Comparison of ENCODE assay signal across 14 cellular contexts in genomic region chr16:19881028-19881427, GRCh38. TPM values are rescaled to one million over a fixed set of nuclear protein-coding genes. Genes with fewer than 3 reads are reported as not detected.
DNase-seq lines count a peak whose midpoint lies in the region; ATAC-seq, FAIRE-seq and TF ChIP-seq lines count a peak whose summit lies in the region.
"Had no signal": no experiment of that assay in that cellular context is flagged by ENCODE, and none has a peak within 500 bp of the region (broad histone marks: within the 10 kb centered on the region; RNA-seq: fewer than 3 reads in every experiment).

No MANE protein-coding gene starts in this region.

- H3K4me1 ChIP-seq in K562 (replicated peaks in 1 of 2; ENCODE audit: control insufficient read depth in 2 of 2, insufficient read depth in 2 of 2, low read length in 2 of 2): peaks cover 0 to 25% of the 10 kb centered on the region in 2 experiments; a peak in 2 of 5 replicates
- H3K4me1 ChIP-seq: BE2C had no signal

- H3K27ac ChIP-seq in K562 (ENCODE audit: extremely low read depth, low read depth, low read length): no peak overlapping the region
- H3K27ac ChIP-seq in substantia nigra (ENCODE audit: low read depth, low read length, poor library complexity, severe bottlenecking): peak overlapping the region; percentile 99

- in situ Hi-C loops in K562 (cut with MboI): loop anchor here (25.0 kb wide), 1 partner anchor 494 kb away; no protein-coding TSS in a partner anchor

- no peaks in the 10 kb centered on the region for H3K9me3 ChIP-seq in K562 (replicated peaks; ENCODE audit: control insufficient read depth, insufficient read depth, low read depth, low read length)
- H3K9me3 ChIP-seq: BE2C had no signal

- no peak for TF ChIP-seq EP300 in K562 (IDR thresholded peaks at IDR 0.05; ENCODE audit: low read length)

- H3K9me3 Mint-ChIP-seq in nephron (no peaks in the 10 kb centered on the region), CD14-positive monocyte (peaks cover 0 to 27% (median 7%) of the 10 kb centered on the region in 7 donors)
- H3K9me3 Mint-ChIP-seq: CD8-positive, alpha-beta T cell had no signal

- TF ChIP-seq CTCF in K562 (IDR thresholded peaks at IDR 0.05 in 2 of 3, conservative IDR thresholded peaks at IDR 0.05 in 1 of 3; ENCODE audit: insufficient read depth in 2 of 3, low read depth in 1 of 3, low read length in 3 of 3): no peak
- no peak for TF ChIP-seq CTCF in nephron (IDR thresholded peaks at IDR 0.05; ENCODE audit: unreplicated experiment in 3 of 3)
- no peak for TF ChIP-seq CTCF in CD14-positive monocyte (IDR thresholded peaks at IDR 0.05)

- CTCF ChIA-PET in K562 (lab: Yijun Ruan, JAX; ENCODE audit: low intra/inter-chr PET ratio): no interaction called here

- DNase-seq in NCI-H69 (lab: John Stamatoyannopoulos, UW): peak; percentile 25
- DNase-seq in K562 (ENCODE audit: extremely low read depth in 1 of 4, low spot score in 3 of 4): no peak
- no peak for DNase-seq in substantia nigra (lab: John Stamatoyannopoulos, UW)
- DNase-seq in CD14-positive monocyte (ENCODE audit: low spot score): no peak
- DNase-seq: BE2C; CD8-positive, alpha-beta T cell; DMS79 treated with DMSO at 0.1 percent for 48 hours; NCI-H1417; NCI-H2029; NCI-H524 had no signal

- no peak for FAIRE-seq in K562 (lab: Jason Lieb, UNC)

- no peak for TF ChIP-seq RAD21 in K562 (CRISPR knock-in tag; conservative IDR thresholded peaks at IDR 0.05 in 1 of 2, IDR thresholded peaks at IDR 0.05 in 1 of 2)

- no TSS peak for BruUV-seq in K562 (replicated peaks; lab: Mats Ljungman, UMichigan)

- no peak overlapping the region for H3K9ac ChIP-seq in K562 (ENCODE audit: insufficient read depth in 1 of 2, low read depth in 2 of 2, low read length in 2 of 2)

- peaks cover 0 to 32% of the 10 kb centered on the region in 2 experiments; a peak in 3 of 5 replicates for H3K27me3 ChIP-seq in K562 (ENCODE audit: control insufficient read depth in 2 of 2, insufficient read depth in 2 of 2, low read length in 2 of 2)

- no peaks in the 10 kb centered on the region for H3K9me1 ChIP-seq in K562 (ENCODE audit: control insufficient read depth, insufficient read depth, low read length)

- H3K36me3 Mint-ChIP-seq in nephron (ENCODE audit: low read depth): peaks cover 4% of the 10 kb centered on the region
- peaks cover 5% of the 10 kb centered on the region in 2 donors for H3K36me3 Mint-ChIP-seq in CD14-positive monocyte
- H3K36me3 Mint-ChIP-seq: CD8-positive, alpha-beta T cell had no signal

- no peak overlapping the region for H3K4me2 ChIP-seq in K562 (ENCODE audit: insufficient read depth, low read length)

- H2AFZ ChIP-seq in K562 (ENCODE audit: low read depth, low read length): no peak overlapping the region

- intact Hi-C loops in K562 (cut with micrococcal nuclease) (loop anchor here (5.0 to 10.0 kb wide), 2 partner anchors 159 to 496 kb away; no protein-coding TSS in a partner anchor), CD14-positive monocyte (cut with micrococcal nuclease) (loop anchor here in 1 of 2 donors (10.0 kb wide), 1 partner anchor 796 kb away; no protein-coding TSS in a partner anchor)

- POLR2A ChIA-PET in K562 (lab: Yijun Ruan, JAX): no interaction called here

- no peak overlapping the region for H3K4me3 ChIP-seq in K562

- 34% methylated on average over 7 of the region's 7 CpGs for WGBS in K562 (ENCODE audit: insufficient coverage, low coverage, missing lambda C conversion rate)

- H3K27ac Mint-ChIP-seq in nephron: no peak overlapping the region
- no peak overlapping the region for H3K27ac Mint-ChIP-seq in CD14-positive monocyte
- H3K27ac Mint-ChIP-seq: CD8-positive, alpha-beta T cell had no signal

- H3K4me3 Mint-ChIP-seq in nephron: peak overlapping the region; percentile 43 to 95 (median 78)
- no peak overlapping the region for H3K4me3 Mint-ChIP-seq in CD14-positive monocyte
- H3K4me3 Mint-ChIP-seq: CD8-positive, alpha-beta T cell had no signal

- H4K20me1 ChIP-seq in K562 (replicated peaks; ENCODE audit: control insufficient read depth, insufficient read depth, low read length): peaks cover 13% of the 10 kb centered on the region

- TF ChIP-seq POLR2A in K562 (conservative IDR thresholded peaks at IDR 0.05): no peak

- H3K79me2 ChIP-seq in K562 (ENCODE audit: control insufficient read depth, insufficient read depth, low read length): no peaks in the 10 kb centered on the region

- H3K4me1 Mint-ChIP-seq in nephron (peaks cover 38% of the 10 kb centered on the region), CD14-positive monocyte (peaks cover 17% of the 10 kb centered on the region)

- no peak for ATAC-seq in K562
- ATAC-seq in HG03565 (IDR thresholded peaks at IDR 0.05; ENCODE audit: unreplicated experiment): no peak
- ATAC-seq in HG03520 (IDR thresholded peaks at IDR 0.05; ENCODE audit: unreplicated experiment): no peak
- ATAC-seq: CD8-positive, alpha-beta T cell; HCT116 had no signal

- H3K36me3 ChIP-seq in K562 (ENCODE audit: control insufficient read depth, insufficient read depth, low read length): no peaks in the 10 kb centered on the region
- H3K36me3 ChIP-seq: BE2C had no signal

- H3K27me3 Mint-ChIP-seq in nephron (ENCODE audit: low read depth) (peaks cover 4% of the 10 kb centered on the region), CD14-positive monocyte (ENCODE audit: low read depth in 3 of 3) (peaks cover 49 to 55% (median 52%) of the 10 kb centered on the region in 3 donors)

TF ChIP-seq in K562, 482 proteins besides CTCF, POLR2A, EP300 and RAD21 (continues in another document):
- TF ChIP-seq RBM25 (IDR thresholded peaks at IDR 0.05; ENCODE audit: low read depth, low read length, severe bottlenecking): peak; percentile 59
- no peak for TF ChIP-seq PREB (CRISPR knock-in tag; IDR thresholded peaks at IDR 0.05)
- TF ChIP-seq ZNF586 (CRISPR knock-in tag; conservative IDR thresholded peaks at IDR 0.05): no peak
- TF ChIP-seq ZNF79 (CRISPR knock-in tag; IDR thresholded peaks at IDR 0.05; ENCODE audit: low read depth): no peak
- TF ChIP-seq NFYB (IDR thresholded peaks at IDR 0.05; ENCODE audit: extremely low read depth, insufficient read length): no peak
- TF ChIP-seq SOX6 (IDR thresholded peaks at IDR 0.05): no peak

RNA-seq across cellular contexts. Expression of gene GPRC5B, which starts 3.6 kb away (rescaled TPM):
- 4.4 and 10.7 TPM in 2 replicates for total RNA-seq in K562 (2011; cell fraction: chromatin; rRNA removed; ENCODE audit: low replicate concordance)
- total RNA-seq in K562 (2011; cell fraction: nucleolus; rRNA removed): 5.5 and 7.8 TPM in 2 replicates
- total RNA-seq in K562 (2011; cell fraction: nucleoplasm; rRNA removed): 7.6 and 12.2 TPM in 2 replicates
- total RNA-seq in K562 (2014; rRNA removed): 0.68 and 0.94 TPM in 2 replicates
- 1.1 and 1.2 TPM in 2 replicates for total RNA-seq in K562 (2014; rRNA removed; fragmentation: Illumina TruSeq; extraction: Trizol)
- total RNA-seq in K562 (2015; rRNA removed; fragmentation: Illumina TruSeq; extraction: Trizol): 0.57 and 0.65 TPM in 2 replicates
- 2.3 and 3.3 TPM in 2 replicates for total RNA-seq in K562 (2021)
- 3.9 and 5.5 TPM in 2 replicates for polyA plus RNA-seq in K562 (2011; rRNA removed)
- 3.9 and 11.0 TPM in 2 replicates for polyA plus RNA-seq in K562 (2011; cell fraction: cytosol; rRNA removed)
- 5.5 and 6.6 TPM in 2 replicates for polyA plus RNA-seq in K562 (2011; cell fraction: nucleus; rRNA removed)
- polyA plus RNA-seq in K562 (2012): 2.0 and 2.3 TPM in 2 replicates
- 2.6 and 3.3 TPM in 2 replicates for polyA plus RNA-seq in K562 (2014; fragmentation: Illumina TruSeq; extraction: Trizol)
- polyA plus RNA-seq in K562 (2014; fragmentation: Nextera tagmentation; extraction: Ambion mirVana): 1 to 10 TPM; 1.1 to 1.3 TPM
- 2.1 and 3.3 TPM in 2 replicates for polyA plus RNA-seq in K562 (2014; rRNA removed)
- 1.8 and 3.3 TPM in 2 replicates for polyA minus RNA-seq in K562 (2011; rRNA and poly(A)+ RNA removed)
- 2.4 and 3.4 TPM in 2 replicates for polyA minus RNA-seq in K562 (2011; cell fraction: cytosol; rRNA and poly(A)+ RNA removed)
- polyA minus RNA-seq in K562 (2011; cell fraction: nucleus; rRNA and poly(A)+ RNA removed): 2.3 and 2.7 TPM in 2 replicates
- polyA plus RNA-seq in CD14-positive monocyte: under 1 TPM in 1 of 2 donors, not detected in 1; 0.06 TPM

Comparison
In these comparisons a context has a peak if more than half of its experiments do, and no peak if none do; other contexts are left out.
1. H3K4me3 Mint-ChIP-seq: peak in nephron (3 of 3); none in CD14-positive monocyte (0 of 2).